ENCODE assay signal across 9 cellular contexts in genomic region chr6:11143394-11144371, GRCh38. TPM values are rescaled to one million over a fixed set of nuclear protein-coding genes. Genes with fewer than 3 reads are reported as not detected.
DNase-seq lines count a peak whose midpoint lies in the region; ATAC-seq, FAIRE-seq and TF ChIP-seq lines count a peak whose summit lies in the region.
"Had no signal": no experiment of that assay in that cellular context is flagged by ENCODE, and none has a peak within 500 bp of the region (broad histone marks: within the 10 kb centered on the region; RNA-seq: fewer than 3 reads in every experiment).

No MANE protein-coding gene starts in this region.

- ATAC-seq in HG03280 (IDR thresholded peaks at IDR 0.05; ENCODE audit: unreplicated experiment) (no peak), HG03432 (IDR thresholded peaks at IDR 0.05; ENCODE audit: unreplicated experiment) (no peak)

- no peak overlapping the region for H3K56ac ChIP-seq in H1 (replicated peaks; ENCODE audit: insufficient read length, low read depth, low read length)

- no peak overlapping the region for H2BK120ac ChIP-seq in H1 (replicated peaks; ENCODE audit: low read depth, low read length)

- H2BK5ac ChIP-seq in H1 (ENCODE audit: low read depth, low read length) = no peak overlapping the region

- no peak for FAIRE-seq in H1 (lab: Jason Lieb, UNC)

- no peak overlapping the region for H3K14ac ChIP-seq in H1 (ENCODE audit: insufficient read length)

- no peak overlapping the region for H2BK15ac ChIP-seq in H1 (ENCODE audit: low read length)

- no peaks in the 10 kb centered on the region for H3K36me3 ChIP-seq in H1 (ENCODE audit: control insufficient read depth in 2 of 4, insufficient read depth in 4 of 4, low read length in 3 of 4)

- no peak overlapping the region for H3K4me2 ChIP-seq in H1 (ENCODE audit: insufficient read depth in 1 of 2, low read depth in 2 of 2, low read length in 2 of 2)

- H3K27ac ChIP-seq in H1 (ENCODE audit: low read depth, low read length) = no peak overlapping the region
- H3K27ac ChIP-seq: SK-N-MC had no signal

- H3K79me1 ChIP-seq in H1 (ENCODE audit: low read depth, low read length) = no peaks in the 10 kb centered on the region

- no peak overlapping the region for H3K9ac ChIP-seq in H1 (replicated peaks in 1 of 4; ENCODE audit: extremely low read depth in 1 of 4, low read depth in 3 of 4, low read length in 3 of 4)

- TF ChIP-seq RAD21 in H1 (IDR thresholded peaks at IDR 0.05 in 1 of 2, conservative IDR thresholded peaks at IDR 0.05 in 1 of 2; ENCODE audit: low read depth in 2 of 2, low read length in 2 of 2) = no peak

- H3K4me3 ChIP-seq in H1 (ENCODE audit: extremely low read depth in 1 of 4, insufficient read depth in 2 of 4, low read depth in 3 of 4, low read length in 4 of 4) = no peak overlapping the region
- H3K4me3 ChIP-seq: SK-N-MC had no signal

- no peak overlapping the region for H2BK12ac ChIP-seq in H1 (ENCODE audit: low read depth, low read length)

- no peaks in the 10 kb centered on the region for H3K9me3 ChIP-seq in H1 (ENCODE audit: insufficient read depth in 2 of 2, low read depth in 1 of 2, low read length in 1 of 2)

- no peak overlapping the region for H3K23ac ChIP-seq in H1 (ENCODE audit: insufficient read length)

- WGBS in H1 (ENCODE audit: extremely low coverage in 1 of 2, insufficient coverage in 1 of 2, insufficient read length in 1 of 2, insufficient replicate concordance in 2 of 2, low coverage in 1 of 2, low lambda C conversion rate in 2 of 2, missing lambda C conversion rate in 1 of 2), 2 experiments = 91% methylated on average over 10 of the region's 10 CpGs; no CpG with 5 or more reads in 1 of the 2 experiments

- H3K23me2 ChIP-seq in H1 (ENCODE audit: low read depth, low read length) = no peaks in the 10 kb centered on the region

- no peaks in the 10 kb centered on the region for H3K27me3 ChIP-seq in H1 (replicated peaks in 1 of 4; ENCODE audit: control insufficient read depth in 3 of 4, extremely low read depth in 1 of 4, insufficient read depth in 3 of 4, low read length in 3 of 4)

- H3K4me1 ChIP-seq in H1 (replicated peaks in 1 of 4; ENCODE audit: control insufficient read depth in 3 of 4, insufficient read depth in 4 of 4, low read length in 3 of 4) = peaks cover 1 to 7% (median 5%) of the 10 kb centered on the region in 4 experiments; a peak in 3 of 7 replicates

- CTCF ChIA-PET in H1 (lab: Charles Lee; ENCODE audit: partially characterized antibody) = interaction anchor here (0.5 to 4.5 kb wide), 23 partner anchors 11 to 432 kb away, joined by 3 to 82 read pairs (median 3); no protein-coding TSS in a partner anchor

- H3K79me2 ChIP-seq in H1 (ENCODE audit: control insufficient read depth in 1 of 2, insufficient read depth in 2 of 2, low read length in 2 of 2) = no peaks in the 10 kb centered on the region

- no peak for TF ChIP-seq POLR2A in H1 (IDR thresholded peaks at IDR 0.05; ENCODE audit: control extremely low read depth in 1 of 2, low read depth in 2 of 2, low read length in 2 of 2)

- DNase-seq in COLO668 (lab: John Stamatoyannopoulos, UW; ENCODE audit: unreplicated experiment) (peak; percentile 8), NCI-H460 (ENCODE audit: extremely low read depth, low read depth) (peak; percentile 90), H1 (ENCODE audit: low read depth in 1 of 2, low spot score in 2 of 2) (no peak), non-pigmented ciliary epithelial cell (ENCODE audit: low read depth) (peak; percentile 85), cerebellum (ENCODE audit: low spot score) (no peak), pons (ENCODE audit: low spot score) (no peak)

- no peak for TF ChIP-seq CTCF in H1 (IDR thresholded peaks at IDR 0.05; ENCODE audit: control extremely low read depth in 1 of 3, insufficient read depth in 1 of 3, low read depth in 1 of 3, low read length in 3 of 3)

- H4K20me1 ChIP-seq in H1 (replicated peaks in 1 of 2; ENCODE audit: control insufficient read depth in 1 of 2, insufficient read depth in 2 of 2, low read length in 2 of 2) = no peaks in the 10 kb centered on the region

- no peak overlapping the region for H3K4ac ChIP-seq in H1 (replicated peaks; ENCODE audit: insufficient read length, low read depth, low read length)

- H3K18ac ChIP-seq in H1 (ENCODE audit: extremely low read depth, low read length) = no peak overlapping the region

- H4K5ac ChIP-seq in H1 (ENCODE audit: insufficient read length, low read depth, low read length) = no peak overlapping the region

- TF ChIP-seq EP300 in H1 (IDR thresholded peaks at IDR 0.05; ENCODE audit: borderline replicate concordance in 1 of 2, low read depth in 2 of 2, low read length in 2 of 2) = no peak

- H4K8ac ChIP-seq in H1 (ENCODE audit: extremely low read depth, insufficient read depth, low read length) = no peak overlapping the region

- peak overlapping the region; percentile 55; the same call in 1 of the 2 replicates for H2BK20ac ChIP-seq in H1 (ENCODE audit: low read length)

- POLR2A ChIA-PET in H1 (lab: Charles Lee; ENCODE audit: partially characterized antibody) = interaction anchor here (1.1 kb wide), 1 partner anchor 352 kb away, joined by 3 read pairs; no protein-coding TSS in a partner anchor

- 0 out of 2 replicates have a peak overlapping the region, but pooled peaks have one; percentile 40 for H2AK5ac ChIP-seq in H1 (ENCODE audit: low read depth, low read length)

- no peak overlapping the region for H4K91ac ChIP-seq in H1 (replicated peaks; ENCODE audit: insufficient read length, low read length)

- H2AFZ ChIP-seq in H1 (ENCODE audit: low read length) = no peak overlapping the region

TF ChIP-seq in H1, 55 proteins besides CTCF, POLR2A, EP300 and RAD21:
- TF ChIP-seq CEBPB (IDR thresholded peaks at IDR 0.05; ENCODE audit: low read depth, low read length) = peak; percentile 56
- TF ChIP-seq TAF7 (optimal IDR thresholded peaks at IDR 0.05; ENCODE audit: borderline replicate concordance, low read depth, low read length) = no peak

RNA-seq across cellular contexts. Expression of gene ERVFRD-1, which starts 32.2 kb away (rescaled TPM):
- not detected in 2 replicates for total RNA-seq in NCI-H460 (2014; rRNA removed; shearing (Covaris generic))
- polyA plus RNA-seq in NCI-H460 (2014; cell fraction: nucleus; rRNA removed) = not detected in 2 replicates
- not detected in 2 replicates for total RNA-seq in H1 (2021; fragmentation: NEBNext Ultra II Directional; extraction: Animal tissue kit (Norgen Biotek cat#: 25700))
- polyA plus RNA-seq in H1 (2011; rRNA removed) = not detected in 2 replicates
- not detected for polyA plus RNA-seq in H1 (2011; cell fraction: cytosol; rRNA removed)
- polyA plus RNA-seq in H1 (2011; cell fraction: nucleus; rRNA removed) = not detected
- polyA plus RNA-seq in H1 (2012, experiment 1 of 2) = 0.07 to 0.11 TPM (median 0.08 TPM) in 3 of 4 replicates, not detected in the other
- polyA plus RNA-seq in H1 (2012, experiment 2 of 2) = not detected
- not detected for polyA plus RNA-seq in H1 (2013, experiment 1 of 2)
- polyA plus RNA-seq in H1 (2013, experiment 2 of 2) = not detected
- polyA minus RNA-seq in H1 (2011; rRNA and poly(A)+ RNA removed) = not detected in 2 replicates
- polyA minus RNA-seq in H1 (2011; cell fraction: cytosol; rRNA and poly(A)+ RNA removed) = not detected
- not detected for polyA minus RNA-seq in H1 (2011; cell fraction: nucleus; rRNA and poly(A)+ RNA removed)
- total RNA-seq in cerebellum = not detected

RNA-seq across cellular contexts. Expression of gene SMIM13, which starts 50.0 kb away (rescaled TPM):
- 38.5 and 38.9 TPM in 2 replicates for total RNA-seq in NCI-H460 (2014; rRNA removed; shearing (Covaris generic))
- polyA plus RNA-seq in NCI-H460 (2014; cell fraction: nucleus; rRNA removed) = 9.4 and 12.7 TPM in 2 replicates
- 10.6 TPM in 2 replicates for total RNA-seq in H1 (2021; fragmentation: NEBNext Ultra II Directional; extraction: Animal tissue kit (Norgen Biotek cat#: 25700))
- polyA plus RNA-seq in H1 (2011; rRNA removed) = 1.4 and 1.7 TPM in 2 replicates
- polyA plus RNA-seq in H1 (2011; cell fraction: cytosol; rRNA removed) = 1.8 TPM
- polyA plus RNA-seq in H1 (2011; cell fraction: nucleus; rRNA removed) = 0.96 TPM
- 3.4 to 6.3 TPM (median 4.4 TPM) in 4 replicates for polyA plus RNA-seq in H1 (2012, experiment 1 of 2)
- polyA plus RNA-seq in H1 (2012, experiment 2 of 2) = 1.7 TPM
- polyA plus RNA-seq in H1 (2013, experiment 1 of 2) = 5.9 TPM
- polyA plus RNA-seq in H1 (2013, experiment 2 of 2) = 5.7 TPM
- 2.5 and 4.1 TPM in 2 replicates for polyA minus RNA-seq in H1 (2011; rRNA and poly(A)+ RNA removed)
- polyA minus RNA-seq in H1 (2011; cell fraction: cytosol; rRNA and poly(A)+ RNA removed) = 3.4 TPM
- polyA minus RNA-seq in H1 (2011; cell fraction: nucleus; rRNA and poly(A)+ RNA removed) = 4.7 TPM
- 75.2 TPM for total RNA-seq in cerebellum

Comparison
In these comparisons a context has a peak if more than half of its experiments do, and no peak if none do; other contexts are left out.
1. DNase-seq: peak in COLO668 (single experiment), NCI-H460 (single experiment) and non-pigmented ciliary epithelial cell (single experiment); none in H1 (0 of 2), cerebellum (single experiment) and pons (single experiment).